In the genomic region with DNA sequence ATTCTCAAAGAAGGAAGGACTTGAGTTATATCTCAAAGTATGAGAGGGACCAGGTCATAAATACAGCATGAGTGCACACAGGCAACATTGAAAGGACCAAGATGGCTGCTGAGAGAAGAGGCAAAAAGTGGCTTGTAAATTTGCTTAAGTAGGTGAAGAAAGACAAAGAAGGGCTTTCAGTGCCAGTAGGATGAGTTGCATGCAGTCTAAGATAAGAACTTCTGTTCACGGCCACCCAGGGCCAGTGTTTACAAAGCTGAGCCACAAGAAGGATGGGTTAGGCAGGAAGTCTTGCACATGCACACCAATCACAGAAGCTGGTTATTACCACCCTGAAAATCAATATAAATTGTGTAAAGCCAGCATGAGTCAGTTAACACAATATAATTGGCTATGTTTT, we compare ENCODE assay signal across 17 cellular contexts. TPM values are rescaled to one million over a fixed set of nuclear protein-coding genes. Genes with fewer than 3 reads are reported as not detected.
DNase-seq lines count a peak whose midpoint lies in the region; ATAC-seq, FAIRE-seq and TF ChIP-seq lines count a peak whose summit lies in the region.
"Had no signal": no experiment of that assay in that cellular context is flagged by ENCODE, and none has a peak within 500 bp of the region (broad histone marks: within the 10 kb centered on the region; RNA-seq: fewer than 3 reads in every experiment).

No MANE protein-coding gene starts in this region.

- peak; percentile 28 to 61; a peak in 2 of 4 replicates for TF ChIP-seq RAD21 in K562 (CRISPR knock-in tag; conservative IDR thresholded peaks at IDR 0.05 in 1 of 2, IDR thresholded peaks at IDR 0.05 in 1 of 2)

- CTCF ChIA-PET in K562 (lab: Yijun Ruan, JAX; ENCODE audit: low intra/inter-chr PET ratio): no interaction called here

- TF ChIP-seq CTCF in K562 (IDR thresholded peaks at IDR 0.05 in 2 of 3, conservative IDR thresholded peaks at IDR 0.05 in 1 of 3; ENCODE audit: insufficient read depth in 2 of 3, low read depth in 1 of 3, low read length in 3 of 3) (peak in 2 of 3 experiments; percentile 23 to 37; a peak in 2 of 6 replicates), mucosa of descending colon (IDR thresholded peaks at IDR 0.05) (no peak)

- DNase-seq in H4 (ENCODE audit: low spot score): peak; percentile 91
- peak; percentile 87 to 92 for DNase-seq in NOMO-1 (lab: John Stamatoyannopoulos, UW; ENCODE audit: unreplicated experiment in 2 of 2)
- DNase-seq in K562 (ENCODE audit: extremely low read depth in 1 of 4, low spot score in 3 of 4): peak in 2 of 4 experiments; percentile 67 to 78
- DNase-seq in mucosa of descending colon: no peak
- no peak for DNase-seq in posterior cingulate gyrus
- DNase-seq in midbrain (lab: John Stamatoyannopoulos, UW): no peak
- no peak for DNase-seq in dedifferentiated amniotic fluid mesenchymal stem cell (ENCODE audit: extremely low spot score)
- DNase-seq: dorsolateral prefrontal cortex, foreskin fibroblast, NCI-H2081, sigmoid colon had no signal

- H3K27ac ChIP-seq in K562 (ENCODE audit: extremely low read depth, low read depth, low read length): peak overlapping the region; percentile 36; the same call in 1 of the 3 replicates
- H3K27ac ChIP-seq: BLaER1, dorsolateral prefrontal cortex, sigmoid colon had no signal

- POLR2A ChIA-PET in K562 (lab: Yijun Ruan, JAX): interaction anchor here (0.6 to 1.2 kb wide), 4 partner anchors 8 to 16 kb away, joined by 3 to 6 read pairs (median 3); no protein-coding TSS in a partner anchor

- ATAC-seq in K562: peak; percentile 89
- peak; percentile 82 for ATAC-seq in mucosa of descending colon
- ATAC-seq in HG03159 (IDR thresholded peaks at IDR 0.05; ENCODE audit: unreplicated experiment): no peak

- H3K36me3 ChIP-seq in K562 (ENCODE audit: control insufficient read depth, insufficient read depth, low read length): no peaks in the 10 kb centered on the region
- H3K36me3 ChIP-seq in mucosa of descending colon (ENCODE audit: low read depth): no peaks in the 10 kb centered on the region
- H3K36me3 ChIP-seq: BLaER1, sigmoid colon had no signal

- in situ Hi-C loops in K562 (cut with MboI): no loop called here

- H3K9ac ChIP-seq in K562 (ENCODE audit: insufficient read depth in 1 of 2, low read depth in 2 of 2, low read length in 2 of 2): no peak overlapping the region
- H3K9ac ChIP-seq: BLaER1 had no signal

- WGBS in K562 (ENCODE audit: insufficient coverage, low coverage, missing lambda C conversion rate): 0% methylated on average over 1 of the region's 1 CpG

- H3K4me3 ChIP-seq in K562 (no peak overlapping the region), mucosa of descending colon (no peak overlapping the region)
- H3K4me3 ChIP-seq: BLaER1, dorsolateral prefrontal cortex, sigmoid colon had no signal

- H3K27me3 ChIP-seq in K562 (ENCODE audit: control insufficient read depth in 2 of 2, insufficient read depth in 2 of 2, low read length in 2 of 2): no peaks in the 10 kb centered on the region
- H3K27me3 ChIP-seq: BLaER1, dorsolateral prefrontal cortex, sigmoid colon had no signal

- intact Hi-C loops in K562 (cut with micrococcal nuclease): loop anchor here (5.0 kb wide), 2 partner anchors 72 to 73 kb away; no protein-coding TSS in a partner anchor
- intact Hi-C loops in mucosa of descending colon (cut with DNase I, micrococcal nuclease): no loop called here
- intact Hi-C loops in posterior cingulate gyrus (cut with DNase I): no loop called here

- H3K9me1 ChIP-seq in K562 (ENCODE audit: control insufficient read depth, insufficient read depth, low read length): no peaks in the 10 kb centered on the region

- H3K4me2 ChIP-seq in K562 (ENCODE audit: insufficient read depth, low read length): no peak overlapping the region
- H3K4me2 ChIP-seq: BLaER1 had no signal

- BruUV-seq in K562 (replicated peaks; lab: Mats Ljungman, UMichigan): no TSS peak

- no peaks in the 10 kb centered on the region for H4K20me1 ChIP-seq in K562 (replicated peaks; ENCODE audit: control insufficient read depth, insufficient read depth, low read length)
- H4K20me1 ChIP-seq: BLaER1 had no signal

- peak; percentile 62; the same call in 1 of the 2 replicates for TF ChIP-seq EP300 in K562 (IDR thresholded peaks at IDR 0.05; ENCODE audit: low read length)

- TF ChIP-seq POLR2A in K562 (conservative IDR thresholded peaks at IDR 0.05): no peak

- peak overlapping the region; percentile 80 for H2AFZ ChIP-seq in K562 (ENCODE audit: low read depth, low read length)

- H3K4me1 ChIP-seq in K562 (replicated peaks in 1 of 2; ENCODE audit: control insufficient read depth in 2 of 2, insufficient read depth in 2 of 2, low read length in 2 of 2): peaks cover 0 to 29% of the 10 kb centered on the region in 2 experiments; a peak in 4 of 5 replicates
- peaks cover 7% of the 10 kb centered on the region for H3K4me1 ChIP-seq in mucosa of descending colon (ENCODE audit: low read depth)
- H3K4me1 ChIP-seq: BLaER1, sigmoid colon had no signal

- H3K9me3 ChIP-seq in K562 (replicated peaks; ENCODE audit: control insufficient read depth, insufficient read depth, low read depth, low read length): peaks cover 8% of the 10 kb centered on the region; the same call in 1 of the 2 replicates
- no peaks in the 10 kb centered on the region for H3K9me3 ChIP-seq in mucosa of descending colon
- H3K9me3 ChIP-seq: BLaER1, sigmoid colon had no signal

- no peaks in the 10 kb centered on the region for H3K79me2 ChIP-seq in K562 (ENCODE audit: control insufficient read depth, insufficient read depth, low read length)

- peak; percentile 66 for FAIRE-seq in K562 (lab: Jason Lieb, UNC)

TF ChIP-seq in K562, 482 proteins besides CTCF, POLR2A, EP300 and RAD21 (continues in another document):
- TF ChIP-seq GATA2 (CRISPR knock-in tag; IDR thresholded peaks at IDR 0.05) (peak; percentile 49; the same call in 1 of the 2 replicates), ZNF280B (CRISPR knock-in tag; IDR thresholded peaks at IDR 0.05) (no peak), CXXC5 (CRISPR knock-in tag; IDR thresholded peaks at IDR 0.05) (peak; percentile 47; the same call in 1 of the 2 replicates), CBX3 (IDR thresholded peaks at IDR 0.05; ENCODE audit: borderline replicate concordance in 1 of 2, low read length in 2 of 2) (0 out of 3 replicates have a peak, but pooled peaks of 1 of the 2 experiments have one; percentile 38), NR3C1 (CRISPR knock-in tag; IDR thresholded peaks at IDR 0.05) (no peak), ZNF766 (CRISPR knock-in tag; conservative IDR thresholded peaks at IDR 0.05) (no peak)

RNA-seq across cellular contexts. Expression of gene ABCB11, which starts 3.1 kb away (rescaled TPM):
- not detected in 2 replicates for total RNA-seq in H4 (2014; rRNA removed; shearing (Covaris generic))
- 0.09 and 0.25 TPM in 2 replicates for total RNA-seq in K562 (2011; cell fraction: chromatin; rRNA removed; ENCODE audit: low replicate concordance)
- 0.13 and 0.17 TPM in 2 replicates for total RNA-seq in K562 (2011; cell fraction: nucleolus; rRNA removed)
- not detected in 2 replicates for total RNA-seq in K562 (2011; cell fraction: nucleoplasm; rRNA removed)
- total RNA-seq in K562 (2014; rRNA removed) (0.08 and 0.23 TPM in 2 replicates), K562 (2014; rRNA removed; fragmentation: Illumina TruSeq; extraction: Trizol) (0.10 and 0.11 TPM in 2 replicates), K562 (2015; rRNA removed; fragmentation: Illumina TruSeq; extraction: Trizol) (0.30 and 0.51 TPM in 2 replicates), K562 (2021) (0.18 and 0.25 TPM in 2 replicates), mucosa of descending colon (10 to 100 TPM in 1 of 3 donors, 1 to 10 TPM in 2; 1.2 to 21.7 (median 4.6) TPM)
- polyA plus RNA-seq in K562 (2011; rRNA removed) (0.03 and 0.06 TPM in 2 replicates), K562 (2014; fragmentation: Illumina TruSeq; extraction: Trizol) (0.09 and 0.10 TPM in 2 replicates), K562 (2014; fragmentation: Nextera tagmentation; extraction: Ambion mirVana) (under 1 TPM in 1 of 2 experiments, not detected in 1; 0.06 TPM), K562 (2014; rRNA removed) (0.04 and 0.08 TPM in 2 replicates)
- polyA plus RNA-seq in K562 (2011; cell fraction: cytosol; rRNA removed): 0.01 TPM in 2 replicates
- 0.07 and 0.09 TPM in 2 replicates for polyA plus RNA-seq in K562 (2011; cell fraction: nucleus; rRNA removed)
- polyA plus RNA-seq in K562 (2012): 0.12 and 0.40 TPM in 2 replicates
- 0.04 and 0.06 TPM in 2 replicates for polyA minus RNA-seq in K562 (2011; rRNA and poly(A)+ RNA removed)
- not detected in 2 replicates for polyA minus RNA-seq in K562 (2011; cell fraction: cytosol; rRNA and poly(A)+ RNA removed)
- 0.11 and 0.13 TPM in 2 replicates for polyA minus RNA-seq in K562 (2011; cell fraction: nucleus; rRNA and poly(A)+ RNA removed)
- total RNA-seq: G401; T-helper 2 cell treated with Interferon-gamma antibody and Interleukin-4, amounts not matched to agents 100 ng/mL and 5 ng/mL, for 36 hours had no signal
- polyA plus RNA-seq: IgD-negative memory B cell had no signal

RNA-seq across cellular contexts. Expression of gene DHRS9, which starts 35.1 kb away (rescaled TPM):
- total RNA-seq in H4 (2014; rRNA removed; shearing (Covaris generic)): 0.12 and 0.45 TPM in 2 replicates
- 0.28 and 0.58 TPM in 2 replicates for total RNA-seq in K562 (2011; cell fraction: chromatin; rRNA removed; ENCODE audit: low replicate concordance)
- total RNA-seq in K562 (2011; cell fraction: nucleolus; rRNA removed): 0.50 and 0.53 TPM in 2 replicates
- total RNA-seq in K562 (2011; cell fraction: nucleoplasm; rRNA removed): 0.73 and 0.99 TPM in 2 replicates
- 0.08 and 0.27 TPM in 2 replicates for total RNA-seq in K562 (2014; rRNA removed)
- total RNA-seq in K562 (2014; rRNA removed; fragmentation: Illumina TruSeq; extraction: Trizol): 0.32 and 0.69 TPM in 2 replicates
- total RNA-seq in K562 (2015; rRNA removed; fragmentation: Illumina TruSeq; extraction: Trizol): 1.5 and 1.8 TPM in 2 replicates
- 0.27 and 0.49 TPM in 2 replicates for total RNA-seq in K562 (2021)
- polyA plus RNA-seq in K562 (2011; rRNA removed): 0.54 and 0.71 TPM in 2 replicates
- 0.19 TPM in 2 replicates for polyA plus RNA-seq in K562 (2011; cell fraction: cytosol; rRNA removed)
- polyA plus RNA-seq in K562 (2011; cell fraction: nucleus; rRNA removed): 0.18 and 0.59 TPM in 2 replicates
- 0.76 and 0.79 TPM in 2 replicates for polyA plus RNA-seq in K562 (2012)
- 0.43 and 0.54 TPM in 2 replicates for polyA plus RNA-seq in K562 (2014; fragmentation: Illumina TruSeq; extraction: Trizol)
- polyA plus RNA-seq in K562 (2014; fragmentation: Nextera tagmentation; extraction: Ambion mirVana): 1 to 10 TPM; 1.4 to 1.7 TPM
- polyA plus RNA-seq in K562 (2014; rRNA removed): 0.65 and 1.9 TPM in 2 replicates
- polyA minus RNA-seq in K562 (2011; rRNA and poly(A)+ RNA removed): 0.28 and 0.39 TPM in 2 replicates
- polyA minus RNA-seq in K562 (2011; cell fraction: cytosol; rRNA and poly(A)+ RNA removed): not detected in 2 replicates
- 0.27 and 0.33 TPM in 2 replicates for polyA minus RNA-seq in K562 (2011; cell fraction: nucleus; rRNA and poly(A)+ RNA removed)
- 100 to 1,000 TPM in 2 of 3 donors, 10 to 100 TPM in 1; 92.0 to 219 (median 160) TPM for total RNA-seq in mucosa of descending colon
- total RNA-seq: G401; natural killer cell treated with Interleukin-12 subunit alpha and Interleukin-12 subunit beta and Interleukin-15 and Interleukin-18, amount 100 ng/mL, for 72 hours had no signal

Comparison
In these comparisons a context has a peak if more than half of its experiments do, and no peak if none do; other contexts are left out.
1. DNase-seq: peak in H4 (single experiment) and NOMO-1 (2 of 2); none in mucosa of descending colon (0 of 3), posterior cingulate gyrus (0 of 10), midbrain (single experiment) and dedifferentiated amniotic fluid mesenchymal stem cell (single experiment).
2. RNA of gene DHRS9, which starts 35.1 kb away (total RNA-seq): 92.0 to 219 TPM in mucosa of descending colon; 0.08 to 1.8 TPM in K562 and 0.12 to 0.45 TPM in H4; every median in the first group is over 10 times any median in the second.